In genomic region chr14:32457213-32457920, GRCh38 we compare ENCODE assay signal across 16 cellular contexts.
DNase-seq lines count a peak whose midpoint lies in the region; ATAC-seq and TF ChIP-seq lines count a peak whose summit lies in the region.
"Had no signal": no experiment of that assay in that cellular context is flagged by ENCODE, and none has a peak within 500 bp of the region (broad histone marks: within the 10 kb centered on the region; RNA-seq: fewer than 3 reads in every experiment).

No MANE protein-coding gene starts in this region.

- no peak for ATAC-seq in HG03095 (IDR thresholded peaks at IDR 0.05; ENCODE audit: unreplicated experiment)
- no peak for ATAC-seq in GM18868 (IDR thresholded peaks at IDR 0.05; ENCODE audit: unreplicated experiment)
- no peak for ATAC-seq in activated naive CD4-positive, alpha-beta T cell treated with anti-CD3 and anti-CD28 coated beads, Interleukin-2, amount 50 U/mL, for 72 hours
- ATAC-seq: activated CD8-positive, alpha-beta memory T cell treated with anti-CD3 and anti-CD28 coated beads, Interleukin-2, amount 10 ng/mL, durations not matched to agents 7 days and 5 days; natural killer cell had no signal

- H3K27me3 ChIP-seq in hepatocyte (no peaks in the 10 kb centered on the region), sigmoid colon (no peaks in the 10 kb centered on the region)

- peak overlapping the region; percentile 11 for H3K4me2 ChIP-seq in hepatocyte

- no peak for TF ChIP-seq POLR2A in sigmoid colon (IDR thresholded peaks at IDR 0.05)

- H3K36me3 ChIP-seq in hepatocyte (replicated peaks; ENCODE audit: insufficient read depth, low read depth): no peaks in the 10 kb centered on the region
- H3K36me3 ChIP-seq in sigmoid colon: no peaks in the 10 kb centered on the region

- no peak overlapping the region for H2AFZ ChIP-seq in hepatocyte

- 28% methylated on average over 5 of the region's 5 CpGs for WGBS in hepatocyte (ENCODE audit: low lambda C conversion rate, missing lambda C conversion rate)
- WGBS in sigmoid colon, 2 donors: 56 to 66% methylated on average over 5 of the region's 5 CpGs

- no peak for TF ChIP-seq CTCF in cardiac fibroblast (IDR thresholded peaks at IDR 0.05; ENCODE audit: low read depth, low read length)
- no peak for TF ChIP-seq CTCF in hepatocyte (IDR thresholded peaks at IDR 0.05; ENCODE audit: poor library complexity)
- TF ChIP-seq CTCF in sigmoid colon (IDR thresholded peaks at IDR 0.05): no peak

- H3K27ac Mint-ChIP-seq in activated naive CD4-positive, alpha-beta T cell treated with anti-CD3 and anti-CD28 coated beads, Interleukin-2, amount 50 U/mL, for 72 hours: no peak overlapping the region
- H3K27ac Mint-ChIP-seq: activated CD8-positive, alpha-beta memory T cell treated with anti-CD3 and anti-CD28 coated beads, Interleukin-2, amount 10 ng/mL, durations not matched to agents 7 days and 5 days; activated naive CD8-positive, alpha-beta T cell; CD14-positive monocyte; natural killer cell; stimulated activated naive CD8-positive, alpha-beta T cell treated with anti-CD3 and anti-CD28 coated beads, Interleukin-15, Interleukin-2, amounts not matched to agents 100 ng/mL and 50 ng/mL, for 24 hours had no signal

- H3K9me3 Mint-ChIP-seq in activated naive CD4-positive, alpha-beta T cell treated with anti-CD3 and anti-CD28 coated beads, Interleukin-2, amount 50 U/mL, for 72 hours: peaks cover 15 to 16% of the 10 kb centered on the region in 2 donors

- H3K36me3 Mint-ChIP-seq in activated naive CD4-positive, alpha-beta T cell treated with anti-CD3 and anti-CD28 coated beads, Interleukin-2, amount 50 U/mL, for 72 hours: peaks cover 18 to 19% of the 10 kb centered on the region in 2 donors
- H3K36me3 Mint-ChIP-seq: activated CD8-positive, alpha-beta memory T cell treated with anti-CD3 and anti-CD28 coated beads, Interleukin-2, amount 10 ng/mL, durations not matched to agents 7 days and 5 days; CD14-positive monocyte; natural killer cell had no signal

- peak; percentile 95 to 99 (median 98) for TF ChIP-seq EP300 in sigmoid colon (IDR thresholded peaks at IDR 0.05)

- H3K79me2 ChIP-seq in hepatocyte: no peaks in the 10 kb centered on the region

- H3K4me1 ChIP-seq in hepatocyte (ENCODE audit: insufficient read depth) (peaks cover 7% of the 10 kb centered on the region), sigmoid colon (peaks cover 0 to 47% (median 37%) of the 10 kb centered on the region in 4 donors)

- peak overlapping the region; percentile 76 for H3K27ac ChIP-seq in hepatocyte
- peak overlapping the region; percentile 72 to 88 (median 81) for H3K27ac ChIP-seq in sigmoid colon
- H3K27ac ChIP-seq: coronary artery, VCaP had no signal

- no peaks in the 10 kb centered on the region for H3K9me2 ChIP-seq in hepatocyte (replicated peaks; ENCODE audit: insufficient read depth)

- H3K9me3 ChIP-seq in hepatocyte (ENCODE audit: low read depth) (no peaks in the 10 kb centered on the region), sigmoid colon (no peaks in the 10 kb centered on the region)

- H4K20me1 ChIP-seq in hepatocyte (ENCODE audit: insufficient read depth, poor library complexity, severe bottlenecking): no peaks in the 10 kb centered on the region

- H3K4me3 ChIP-seq in cardiac fibroblast (replicated peaks in 1 of 2; ENCODE audit: low read depth in 2 of 2, low read length in 2 of 2) (no peak overlapping the region), hepatocyte (no peak overlapping the region), sigmoid colon (no peak overlapping the region)
- H3K4me3 ChIP-seq: coronary artery had no signal

- DNase-seq in GM03348 (ENCODE audit: low spot score) (peak; percentile 35), cardiac fibroblast (ENCODE audit: low read depth in 2 of 2) (peak; percentile 63 to 83), hepatocyte (ENCODE audit: low spot score) (peak; percentile 69), sigmoid colon (peak; percentile 91), iPS-NIHi7 (ENCODE audit: extremely low spot score) (no peak)
- no peak for DNase-seq in activated naive CD4-positive, alpha-beta T cell treated with anti-CD3 and anti-CD28 coated beads, Interleukin-2, amount 50 U/mL, for 72 hours (ENCODE audit: low spot score in 2 of 2)
- DNase-seq: activated CD8-positive, alpha-beta memory T cell treated with anti-CD3 and anti-CD28 coated beads, Interleukin-2, amount 10 ng/mL, durations not matched to agents 7 days and 5 days; natural killer cell; NCI-H2171 had no signal

- intact Hi-C loops in sigmoid colon (cut with DNase I): loop anchor here (5.0 kb wide), 2 partner anchors 35 to 465 kb away; no protein-coding TSS in a partner anchor

Comparison
In these comparisons a context has a peak if more than half of its experiments do, and no peak if none do; other contexts are left out.
1. DNase-seq: peak in GM03348 (single experiment), cardiac fibroblast (2 of 2), hepatocyte (single experiment) and sigmoid colon (single experiment); none in iPS-NIHi7 (single experiment) and activated naive CD4-positive, alpha-beta T cell treated with anti-CD3 and anti-CD28 coated beads, Interleukin-2, amount 50 U/mL, for 72 hours (0 of 2).